ENCODE assay signal across 8 cellular contexts in the genomic region with DNA sequence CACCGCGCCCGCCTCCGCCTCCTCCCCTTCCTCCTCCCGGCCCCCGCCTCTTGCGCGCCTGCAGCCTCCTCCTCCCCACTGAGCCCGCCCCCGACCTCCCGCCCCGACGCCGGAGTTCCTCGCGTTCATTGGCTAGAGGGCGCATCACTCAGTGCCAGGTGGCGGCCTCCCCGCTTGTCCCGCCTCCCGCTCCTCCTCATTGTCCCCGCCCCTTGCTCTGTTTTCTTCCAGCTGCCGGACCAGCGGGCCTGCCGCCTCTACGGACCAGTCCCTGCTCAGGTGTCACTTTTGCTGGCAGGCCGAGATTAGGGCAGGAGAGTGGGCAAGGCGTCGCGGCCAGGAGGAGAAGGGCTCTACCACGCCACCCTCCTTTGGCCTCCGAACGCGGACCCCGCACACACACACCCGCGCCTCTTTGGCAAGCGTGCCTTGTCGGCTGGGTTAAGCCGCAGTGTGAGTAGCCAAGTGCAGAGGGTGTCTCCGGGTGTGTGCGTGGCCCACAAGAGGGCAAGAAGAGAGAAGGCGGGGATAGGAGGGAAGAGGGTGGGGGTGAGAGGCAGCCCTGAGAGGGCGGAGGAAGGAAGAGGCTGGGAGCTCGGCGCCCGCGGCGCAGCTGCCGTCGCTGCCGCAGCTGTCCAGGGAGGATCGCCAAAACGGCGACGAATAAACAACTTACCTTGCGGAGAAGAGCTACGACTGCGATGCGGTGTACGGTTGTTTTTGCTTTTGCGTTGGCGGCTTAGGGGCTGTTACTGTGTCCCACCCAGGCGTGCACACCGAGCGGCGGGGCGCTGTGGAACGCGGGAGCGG. TPM values are rescaled to one million over a fixed set of nuclear protein-coding genes. Genes with fewer than 3 reads are reported as not detected.
DNase-seq lines count a peak whose midpoint lies in the region; ATAC-seq, FAIRE-seq and TF ChIP-seq lines count a peak whose summit lies in the region.

No MANE protein-coding gene starts in this region.

- peaks cover 23% of the 10 kb centered on the region for H3K36me3 Mint-ChIP-seq in dendritic cell treated with granulocyte-macrophage colony-stimulating factor and Interleukin-4, amounts not matched to agents 40 ng/mL and 50 ng/mL, for 4 days (ENCODE audit: low read depth)

- H3K27ac ChIP-seq in C4-2B, result peak overlapping the region; percentile 99
- H3K27ac ChIP-seq in HepG2 (ENCODE audit: extremely low read length, insufficient read depth, low read length), result peak overlapping the region; percentile 87

- intact Hi-C loops in dendritic cell treated with granulocyte-macrophage colony-stimulating factor and Interleukin-4, amounts not matched to agents 40 ng/mL and 50 ng/mL, for 4 days (cut with micrococcal nuclease), result loop anchor here (5.0 to 10.0 kb wide), 6 partner anchors 70 to 1783 kb away; partner anchors contain the start of genes BANK1 and TRMT10A
- intact Hi-C loops in HepG2 (cut with micrococcal nuclease; ENCODE audit: unreplicated experiment), result loop anchor here (1.0 to 5.0 kb wide), 6 partner anchors 9 to 385 kb away; no protein-coding TSS in a partner anchor

- peak overlapping the region; percentile 95 to 98 (median 96) for H3K4me3 ChIP-seq in HepG2 (replicated peaks in 1 of 3; ENCODE audit: insufficient read depth in 1 of 3, low read depth in 2 of 3, low read length in 3 of 3)

- CTCF ChIA-PET in HepG2 (lab: Yijun Ruan, JAX; ENCODE audit: low intra/inter-chr PET ratio, low total read pairs), result no interaction called here

- H3K9me3 Mint-ChIP-seq in dendritic cell treated with granulocyte-macrophage colony-stimulating factor and Interleukin-4, amounts not matched to agents 40 ng/mL and 50 ng/mL, for 4 days, result no peaks in the 10 kb centered on the region

- H3K4me1 ChIP-seq in HepG2 (ENCODE audit: insufficient read depth, low read length), result peaks cover 38% of the 10 kb centered on the region

- under 1% methylated on average over 36 of the region's 71 CpGs for WGBS in HepG2 (ENCODE audit: low lambda C conversion rate)

- no peak for FAIRE-seq in HepG2 (lab: Jason Lieb, UNC)

- H2AFZ ChIP-seq in HepG2 (ENCODE audit: low read length), result peak overlapping the region; percentile 61

- no peaks in the 10 kb centered on the region for H3K36me3 ChIP-seq in HepG2 (replicated peaks in 1 of 2; ENCODE audit: control insufficient read depth in 1 of 2, insufficient read depth in 2 of 2, low read length in 2 of 2)

- H3K4me2 ChIP-seq in HepG2 (ENCODE audit: low read depth, low read length), result peak overlapping the region; percentile 96

- in situ Hi-C loops in HepG2 (cut with HindIII; ENCODE audit: extremely low pct_ligation_motif_present, low pct_unique_long_range_greater_than_20kb), result loop anchor here (10.0 kb wide), 1 partner anchor 153 kb away; no protein-coding TSS in a partner anchor

- TSS peak; percentile 90 for BruUV-seq in HepG2 (replicated peaks; lab: Mats Ljungman, UMichigan)

- H3K27me3 Mint-ChIP-seq in dendritic cell treated with granulocyte-macrophage colony-stimulating factor and Interleukin-4, amounts not matched to agents 40 ng/mL and 50 ng/mL, for 4 days, result peaks cover 8% of the 10 kb centered on the region

- H3K79me2 ChIP-seq in HepG2 (ENCODE audit: insufficient read depth, low read length), result peaks cover 27% of the 10 kb centered on the region

- TF ChIP-seq CTCF in C4-2B (conservative IDR thresholded peaks at IDR 0.05), result 0 out of 2 replicates have a peak, but pooled peaks have one; percentile 6
- peak; percentile 32; the same call in 1 of the 2 replicates for TF ChIP-seq CTCF in HepG2 (CRISPR knock-in tag; IDR thresholded peaks at IDR 0.05)

- H3K4me3 Mint-ChIP-seq in dendritic cell treated with granulocyte-macrophage colony-stimulating factor and Interleukin-4, amounts not matched to agents 40 ng/mL and 50 ng/mL, for 4 days, result peak overlapping the region; percentile 86

- H4K20me1 ChIP-seq in HepG2 (ENCODE audit: insufficient read depth, low read length), result no peaks in the 10 kb centered on the region

- 0 out of 2 replicates have a peak, but pooled peaks have one; percentile 11 for TF ChIP-seq RAD21 in HepG2 (CRISPR knock-in tag; IDR thresholded peaks at IDR 0.05)

- POLR2A ChIA-PET in HepG2 (lab: Yijun Ruan, JAX), result interaction anchor here (1.0 to 2.8 kb wide), 7 partner anchors 9 to 1094 kb away, joined by 3 to 17 read pairs (median 4); no protein-coding TSS in a partner anchor

- ATAC-seq in GM19395 (IDR thresholded peaks at IDR 0.05; ENCODE audit: unreplicated experiment) (peak; percentile 78), HG03558 (IDR thresholded peaks at IDR 0.05; ENCODE audit: extremely low read depth, unreplicated experiment) (peak; percentile 61), HepG2 (peak; percentile 81)

- peak overlapping the region; percentile 94 for H3K27ac Mint-ChIP-seq in dendritic cell treated with granulocyte-macrophage colony-stimulating factor and Interleukin-4, amounts not matched to agents 40 ng/mL and 50 ng/mL, for 4 days

- H3K9me3 ChIP-seq in HepG2 (ENCODE audit: low read length), result no peaks in the 10 kb centered on the region

- DNase-seq in NCI-H69 (lab: John Stamatoyannopoulos, UW) (peak; percentile 95), HepG2 (ENCODE audit: low spot score) (peak; percentile 87)
- peak; percentile 97 to 99 for DNase-seq in activated CD4-positive, alpha-beta T cell treated with anti-CD3 and anti-CD28 coated beads, Interleukin-2, amount 50 U/mL, for 24 hours (ENCODE audit: low read depth in 1 of 2, low spot score in 1 of 2)
- DNase-seq in stimulated activated CD4-positive, alpha-beta T cell treated with anti-CD3 and anti-CD28 coated beads, Interleukin-2, amount 100 ng/mL, for 48 hours, result peak; percentile 98 to 99

- peaks cover 46% of the 10 kb centered on the region for H3K4me1 Mint-ChIP-seq in dendritic cell treated with granulocyte-macrophage colony-stimulating factor and Interleukin-4, amounts not matched to agents 40 ng/mL and 50 ng/mL, for 4 days (ENCODE audit: low read depth)

- H3K9ac ChIP-seq in HepG2 (ENCODE audit: insufficient read depth, low read depth, low read length), result peak overlapping the region; percentile 82

- H3K27me3 ChIP-seq in HepG2 (ENCODE audit: control insufficient read depth in 1 of 2, insufficient read depth in 2 of 2, low read length in 2 of 2), result no peaks in the 10 kb centered on the region; a peak in 1 of 5 replicates

- TF ChIP-seq POLR2A in HepG2 (IDR thresholded peaks at IDR 0.05; ENCODE audit: insufficient read depth in 1 of 2, low read depth in 2 of 2, low read length in 2 of 2), result peak in 1 of 2 experiments; percentile 59; a peak in 2 of 4 replicates

- no peak for TF ChIP-seq EP300 in HepG2 (IDR thresholded peaks at IDR 0.05; ENCODE audit: low read depth in 2 of 2, low read length in 2 of 2)
- TF ChIP-seq EP300 in HepG2 (CRISPR knock-in tag; IDR thresholded peaks at IDR 0.05; ENCODE audit: borderline replicate concordance), result no peak

TF ChIP-seq in HepG2, 621 proteins besides CTCF, POLR2A, EP300 and RAD21 (continues in another document):
- TF ChIP-seq HNF4G (IDR thresholded peaks at IDR 0.05; ENCODE audit: borderline replicate concordance, low read depth, low read length), result no peak
- 0 out of 2 replicates have a peak, but pooled peaks have one; percentile 33 for TF ChIP-seq HNF4G (CRISPR knock-in tag; IDR thresholded peaks at IDR 0.05; ENCODE audit: borderline replicate concordance, low read depth)
- TF ChIP-seq, protein P1, sequence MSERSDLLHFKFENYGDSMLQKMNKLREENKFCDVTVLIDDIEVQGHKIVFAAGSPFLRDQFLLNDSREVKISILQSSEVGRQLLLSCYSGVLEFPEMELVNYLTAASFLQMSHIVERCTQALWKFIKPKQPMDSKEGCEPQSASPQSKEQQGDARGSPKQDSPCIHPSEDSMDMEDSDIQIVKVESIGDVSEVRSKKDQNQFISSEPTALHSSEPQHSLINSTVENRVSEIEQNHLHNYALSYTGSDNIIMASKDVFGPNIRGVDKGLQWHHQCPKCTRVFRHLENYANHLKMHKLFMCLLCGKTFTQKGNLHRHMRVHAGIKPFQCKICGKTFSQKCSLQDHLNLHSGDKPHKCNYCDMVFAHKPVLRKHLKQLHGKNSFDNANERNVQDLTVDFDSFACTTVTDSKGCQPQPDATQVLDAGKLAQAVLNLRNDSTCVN (CRISPR knock-in tag; IDR thresholded peaks at IDR 0.05; ENCODE audit: borderline replicate concordance), result peak; percentile 60; the same call in 1 of the 2 replicates
- peak; percentile 62; the same call in 1 of the 2 replicates for TF ChIP-seq THAP8 (CRISPR knock-in tag; IDR thresholded peaks at IDR 0.05; ENCODE audit: borderline replicate concordance)
- peak; percentile 80; the same call in 1 of the 2 replicates for TF ChIP-seq ZNF431 (CRISPR knock-in tag; IDR thresholded peaks at IDR 0.05; ENCODE audit: borderline replicate concordance, low read depth)
- 0 out of 2 replicates have a peak, but pooled peaks have one; percentile 33 for TF ChIP-seq MED1 (CRISPR knock-in tag; IDR thresholded peaks at IDR 0.05)

RNA-seq across cellular contexts. Expression of gene PPP3CA, which starts 0.4 kb away (rescaled TPM):
- total RNA-seq in HepG2 (2016; rRNA removed; fragmentation: Illumina TruSeq; extraction: Trizol), result 13.2 and 18.0 TPM in 2 replicates
- total RNA-seq in HepG2 (2016; cell fraction: cytosol; rRNA removed; fragmentation: Illumina TruSeq; extraction: Trizol; ENCODE audit: low read depth), result 1.9 and 4.1 TPM in 2 replicates
- total RNA-seq in HepG2 (2016; cell fraction: insoluble cytoplasmic fraction; rRNA removed; fragmentation: Illumina TruSeq; extraction: Trizol), result 11.4 and 19.0 TPM in 2 replicates
- 4.8 and 5.0 TPM in 2 replicates for total RNA-seq in HepG2 (2016; cell fraction: membrane; rRNA removed; fragmentation: Illumina TruSeq; extraction: Trizol)
- 11.6 TPM in 2 replicates for total RNA-seq in HepG2 (2016; cell fraction: nucleus; rRNA removed; fragmentation: Illumina TruSeq; extraction: Trizol)
- 4.5 and 4.8 TPM in 2 replicates for polyA plus RNA-seq in HepG2 (2011; rRNA removed)
- 2.5 and 3.2 TPM in 2 replicates for polyA plus RNA-seq in HepG2 (2011; cell fraction: cytosol; rRNA removed)
- 2.5 and 2.8 TPM in 2 replicates for polyA plus RNA-seq in HepG2 (2011; cell fraction: nucleus; rRNA removed)
- 11.7 and 12.9 TPM in 2 replicates for polyA plus RNA-seq in HepG2 (2012)
- polyA plus RNA-seq in HepG2 (2016; cell fraction: cytosol; fragmentation: Illumina TruSeq; extraction: Trizol; ENCODE audit: low read depth), result 0.66 and 0.71 TPM in 2 replicates
- polyA plus RNA-seq in HepG2 (2016; cell fraction: insoluble cytoplasmic fraction; fragmentation: Illumina TruSeq; extraction: Trizol; ENCODE audit: low read depth), result 15.7 and 16.7 TPM in 2 replicates
- polyA plus RNA-seq in HepG2 (2016; cell fraction: membrane; fragmentation: Illumina TruSeq; extraction: Trizol; ENCODE audit: low read depth), result 3.2 and 3.3 TPM in 2 replicates
- 10.5 and 11.0 TPM in 2 replicates for polyA plus RNA-seq in HepG2 (2016; cell fraction: nucleus; fragmentation: Illumina TruSeq; extraction: Trizol; ENCODE audit: insufficient read depth, low read depth)
- polyA minus RNA-seq in HepG2 (2011; rRNA and poly(A)+ RNA removed; ENCODE audit: low replicate concordance), result 7.3 and 9.6 TPM in 2 replicates
- polyA minus RNA-seq in HepG2 (2011; cell fraction: cytosol; rRNA and poly(A)+ RNA removed), result 13.9 and 14.4 TPM in 2 replicates
- 22.3 and 32.1 TPM in 2 replicates for polyA minus RNA-seq in HepG2 (2011; cell fraction: nucleus; rRNA and poly(A)+ RNA removed)

Comparison
In these comparisons a context has a peak if more than half of its experiments do, and no peak if none do; other contexts are left out.
1. Peak in every context shown above with its lines: DNase-seq, ATAC-seq, H3K4me3 ChIP-seq and H3K27ac ChIP-seq.